In genomic region chr6:17015144-17015543, GRCh38 we compare ENCODE assay signal across 9 cellular contexts.
DNase-seq lines count a peak whose midpoint lies in the region; ATAC-seq and TF ChIP-seq lines count a peak whose summit lies in the region.
"Had no signal": no experiment of that assay in that cellular context is flagged by ENCODE, and none has a peak within 500 bp of the region (broad histone marks: within the 10 kb centered on the region; RNA-seq: fewer than 3 reads in every experiment).

No MANE protein-coding gene starts in this region.

- H3K27ac Mint-ChIP-seq in activated naive CD4-positive, alpha-beta T cell treated with anti-CD3 and anti-CD28 coated beads, Interleukin-2, amount 10 ng/mL, durations not matched to agents 7 days and 5 days = peak overlapping the region; percentile 53
- peak overlapping the region; percentile 41 to 74 for H3K27ac Mint-ChIP-seq in activated naive CD4-positive, alpha-beta T cell treated with anti-CD3 and anti-CD28 coated beads, Interleukin-2, amount 50 U/mL, for 72 hours
- peak overlapping the region; percentile 87 for H3K27ac Mint-ChIP-seq in stimulated activated naive CD8-positive, alpha-beta T cell treated with anti-CD3 and anti-CD28 coated beads, Interleukin-15, Interleukin-2, amounts not matched to agents 100 ng/mL and 50 ng/mL, for 24 hours

- H3K36me3 ChIP-seq in upper lobe of right lung = no peaks in the 10 kb centered on the region

- H3K4me3 Mint-ChIP-seq in activated naive CD4-positive, alpha-beta T cell treated with anti-CD3 and anti-CD28 coated beads, Interleukin-2, amount 10 ng/mL, durations not matched to agents 7 days and 5 days = peak overlapping the region; percentile 62
- peak overlapping the region; percentile 55 for H3K4me3 Mint-ChIP-seq in stimulated activated naive CD8-positive, alpha-beta T cell treated with anti-CD3 and anti-CD28 coated beads, Interleukin-15, Interleukin-2, amounts not matched to agents 100 ng/mL and 50 ng/mL, for 24 hours

- H3K9me3 Mint-ChIP-seq in activated naive CD4-positive, alpha-beta T cell treated with anti-CD3 and anti-CD28 coated beads, Interleukin-2, amount 10 ng/mL, durations not matched to agents 7 days and 5 days = peaks cover 3% of the 10 kb centered on the region
- peaks cover 6% of the 10 kb centered on the region in 2 donors for H3K9me3 Mint-ChIP-seq in activated naive CD4-positive, alpha-beta T cell treated with anti-CD3 and anti-CD28 coated beads, Interleukin-2, amount 50 U/mL, for 72 hours
- no peaks in the 10 kb centered on the region for H3K9me3 Mint-ChIP-seq in stimulated activated naive CD8-positive, alpha-beta T cell treated with anti-CD3 and anti-CD28 coated beads, Interleukin-15, Interleukin-2, amounts not matched to agents 100 ng/mL and 50 ng/mL, for 24 hours

- CTCF ChIA-PET in activated naive CD4-positive, alpha-beta T cell treated with anti-CD3 and anti-CD28 coated beads, Interleukin-2, amount 10 ng/mL, durations not matched to agents 7 days and 5 days (lab: Charles Lee) = interaction anchor here (0.8 kb wide), 1 partner anchor 249 kb away, joined by 5 read pairs; no protein-coding TSS in a partner anchor

- H3K27me3 ChIP-seq in upper lobe of right lung = no peaks in the 10 kb centered on the region

- no peaks in the 10 kb centered on the region for H3K9me3 ChIP-seq in upper lobe of right lung

- no peak overlapping the region for H3K4me3 ChIP-seq in upper lobe of right lung

- peaks cover 31% of the 10 kb centered on the region for H3K27me3 Mint-ChIP-seq in activated naive CD4-positive, alpha-beta T cell treated with anti-CD3 and anti-CD28 coated beads, Interleukin-2, amount 10 ng/mL, durations not matched to agents 7 days and 5 days
- H3K27me3 Mint-ChIP-seq in stimulated activated naive CD8-positive, alpha-beta T cell treated with anti-CD3 and anti-CD28 coated beads, Interleukin-15, Interleukin-2, amounts not matched to agents 100 ng/mL and 50 ng/mL, for 24 hours = peaks cover 31% of the 10 kb centered on the region

- intact Hi-C loops in upper lobe of right lung (cut with DNase I) = no loop called here

- no peak for DNase-seq in activated naive CD4-positive, alpha-beta T cell treated with anti-CD3 and anti-CD28 coated beads, Interleukin-2, amount 10 ng/mL, durations not matched to agents 7 days and 5 days
- DNase-seq in activated naive CD4-positive, alpha-beta T cell treated with Interleukin-2 at 50 U/mL for 16 hours = no peak
- DNase-seq in activated naive CD4-positive, alpha-beta T cell treated with anti-CD3 and anti-CD28 coated beads, Interleukin-2, amount 50 U/mL, for 72 hours (ENCODE audit: low spot score in 2 of 2) = no peak
- no peak for DNase-seq in UCSD-AML1 (lab: John Stamatoyannopoulos, UW; ENCODE audit: unreplicated experiment)
- no peak for DNase-seq in middle frontal gyrus (ENCODE audit: extremely low spot score, low spot score)
- DNase-seq in upper lobe of right lung = no peak

- no peaks in the 10 kb centered on the region for H3K4me1 ChIP-seq in upper lobe of right lung

- H3K27ac ChIP-seq in upper lobe of right lung = no peak overlapping the region
- H3K27ac ChIP-seq: C4-2B had no signal

- H3K36me3 Mint-ChIP-seq in activated naive CD4-positive, alpha-beta T cell treated with anti-CD3 and anti-CD28 coated beads, Interleukin-2, amount 10 ng/mL, durations not matched to agents 7 days and 5 days = peaks cover 3% of the 10 kb centered on the region
- H3K36me3 Mint-ChIP-seq in activated naive CD4-positive, alpha-beta T cell treated with anti-CD3 and anti-CD28 coated beads, Interleukin-2, amount 50 U/mL, for 72 hours = peaks cover 5% of the 10 kb centered on the region in 2 donors
- H3K36me3 Mint-ChIP-seq in stimulated activated naive CD8-positive, alpha-beta T cell treated with anti-CD3 and anti-CD28 coated beads, Interleukin-15, Interleukin-2, amounts not matched to agents 100 ng/mL and 50 ng/mL, for 24 hours (ENCODE audit: low read depth) = no peaks in the 10 kb centered on the region

- H3K4me1 Mint-ChIP-seq in activated naive CD4-positive, alpha-beta T cell treated with anti-CD3 and anti-CD28 coated beads, Interleukin-2, amount 10 ng/mL, durations not matched to agents 7 days and 5 days = peaks cover 17% of the 10 kb centered on the region
- peaks cover 25% of the 10 kb centered on the region for H3K4me1 Mint-ChIP-seq in stimulated activated naive CD8-positive, alpha-beta T cell treated with anti-CD3 and anti-CD28 coated beads, Interleukin-15, Interleukin-2, amounts not matched to agents 100 ng/mL and 50 ng/mL, for 24 hours (ENCODE audit: low read depth)

- no peak for TF ChIP-seq CTCF in upper lobe of right lung (IDR thresholded peaks at IDR 0.05)

- ATAC-seq in HG03135 (IDR thresholded peaks at IDR 0.05; ENCODE audit: unreplicated experiment) (peak; percentile 93), upper lobe of right lung (no peak)
- ATAC-seq in activated naive CD4-positive, alpha-beta T cell treated with anti-CD3 and anti-CD28 coated beads, Interleukin-2, amount 50 U/mL, for 72 hours = peak; percentile 98
